Comparison of ENCODE assay signal across 19 cellular contexts in genomic region chr3:50137567-50137966, GRCh38. TPM values are rescaled to one million over a fixed set of nuclear protein-coding genes. Genes with fewer than 3 reads are reported as not detected.
DNase-seq lines count a peak whose midpoint lies in the region; ATAC-seq and TF ChIP-seq lines count a peak whose summit lies in the region.
"Had no signal": no experiment of that assay in that cellular context is flagged by ENCODE, and none has a peak within 500 bp of the region (broad histone marks: within the 10 kb centered on the region; RNA-seq: fewer than 3 reads in every experiment).

No MANE protein-coding gene starts in this region.

- H4K8ac ChIP-seq in mesendoderm (ENCODE audit: low read depth, low read length) = no peak overlapping the region

- H3K4ac ChIP-seq in mesendoderm (ENCODE audit: low read depth, low read length) = peak overlapping the region; percentile 25

- no peaks in the 10 kb centered on the region for H3K27me3 Mint-ChIP-seq in stimulated activated naive CD8-positive, alpha-beta T cell treated with anti-CD3 and anti-CD28 coated beads, Interleukin-15, Interleukin-2, amounts not matched to agents 100 ng/mL and 50 ng/mL, for 24 hours
- H3K27me3 Mint-ChIP-seq: CD4-positive, alpha-beta T cell had no signal

- H2BK5ac ChIP-seq in mesendoderm (ENCODE audit: low read length) = peak overlapping the region; percentile 100

- H3K27ac ChIP-seq in WERI-Rb-1 (peak overlapping the region; percentile 98), mesendoderm (ENCODE audit: low read depth, low read length) (no peak overlapping the region)
- H3K27ac ChIP-seq: HL-60 had no signal

- DNase-seq in stimulated activated naive CD8-positive, alpha-beta T cell treated with anti-CD3 and anti-CD28 coated beads, Interleukin-15, Interleukin-2, amounts not matched to agents 100 U/mL and 50 U/mL, for 24 hours = no peak
- DNase-seq in WERI-Rb-1 (no peak), mesendoderm (no peak), activated T-cell treated with anti-CD3 and anti-CD28 coated beads for 4 hours (no peak), GM10266 (ENCODE audit: extremely low spot score) (no peak)
- DNase-seq in activated CD8-positive, alpha-beta memory T cell treated with anti-CD3 and anti-CD28 coated beads for 24 hours = no peak
- DNase-seq: AML-193; Calu3; CD4-positive, alpha-beta T cell; DMS79; KG1; NCI-H1092 treated with DMSO at 0.1 percent for 48 hours; NCI-H187 treated with DMSO at 0.1 percent for 48 hours; NCI-H2171; NCI-H446 treated with DMSO at 0.1 percent for 48 hours; SIG-M5 had no signal

- H3K36me3 ChIP-seq in WERI-Rb-1 = peaks cover 9% of the 10 kb centered on the region
- H3K36me3 ChIP-seq in mesendoderm (ENCODE audit: control insufficient read depth, insufficient read depth, low read length) = no peaks in the 10 kb centered on the region

- peaks cover 10% of the 10 kb centered on the region for H3K4me1 Mint-ChIP-seq in stimulated activated naive CD8-positive, alpha-beta T cell treated with anti-CD3 and anti-CD28 coated beads, Interleukin-15, Interleukin-2, amounts not matched to agents 100 ng/mL and 50 ng/mL, for 24 hours (ENCODE audit: low read depth)

- TF ChIP-seq CTCF in WERI-Rb-1 (IDR thresholded peaks at IDR 0.05; ENCODE audit: low read depth, low read length) (no peak), GM10266 (IDR thresholded peaks at IDR 0.05; ENCODE audit: control insufficient read depth, insufficient read depth, low read depth, missing control alignments) (no peak)

- no CpG with 5 or more reads among the region's 6 CpGs for WGBS in mesendoderm (ENCODE audit: extremely low coverage, insufficient coverage, low lambda C conversion rate)

- H3K79me1 ChIP-seq in mesendoderm (ENCODE audit: low read length) = no peaks in the 10 kb centered on the region

- peak overlapping the region; percentile 99 for H2AK5ac ChIP-seq in mesendoderm (ENCODE audit: low read length)

- no peak overlapping the region for H3K4me3 Mint-ChIP-seq in stimulated activated naive CD8-positive, alpha-beta T cell treated with anti-CD3 and anti-CD28 coated beads, Interleukin-15, Interleukin-2, amounts not matched to agents 100 ng/mL and 50 ng/mL, for 24 hours
- H3K4me3 Mint-ChIP-seq: CD4-positive, alpha-beta T cell had no signal

- no peaks in the 10 kb centered on the region for H3K9me3 Mint-ChIP-seq in stimulated activated naive CD8-positive, alpha-beta T cell treated with anti-CD3 and anti-CD28 coated beads, Interleukin-15, Interleukin-2, amounts not matched to agents 100 ng/mL and 50 ng/mL, for 24 hours
- H3K9me3 Mint-ChIP-seq: CD4-positive, alpha-beta T cell had no signal

- H3K79me2 ChIP-seq in mesendoderm (ENCODE audit: control insufficient read depth, insufficient read depth, low read length) = no peaks in the 10 kb centered on the region

- peak overlapping the region; percentile 46 for H3K18ac ChIP-seq in mesendoderm (ENCODE audit: low read length)

- H2BK15ac ChIP-seq in mesendoderm (replicated peaks; ENCODE audit: low read depth) = no peak overlapping the region

- H3K36me3 Mint-ChIP-seq in stimulated activated naive CD8-positive, alpha-beta T cell treated with anti-CD3 and anti-CD28 coated beads, Interleukin-15, Interleukin-2, amounts not matched to agents 100 ng/mL and 50 ng/mL, for 24 hours (ENCODE audit: low read depth) = no peaks in the 10 kb centered on the region

- no peak for ATAC-seq in stimulated activated naive CD8-positive, alpha-beta T cell treated with anti-CD3 and anti-CD28 coated beads, Interleukin-15, Interleukin-2, amounts not matched to agents 100 U/mL and 50 U/mL, for 24 hours
- ATAC-seq in GM18519 (IDR thresholded peaks at IDR 0.05; ENCODE audit: low FRiP score, unreplicated experiment) = no peak

- peak overlapping the region; percentile 78 for H3K9ac ChIP-seq in mesendoderm (ENCODE audit: low read length)

- H3K27me3 ChIP-seq in WERI-Rb-1 (ENCODE audit: insufficient read depth, low read depth, severe bottlenecking) (no peaks in the 10 kb centered on the region), mesendoderm (ENCODE audit: insufficient read depth, low read length, poor library complexity) (no peaks in the 10 kb centered on the region)

- H3K4me2 ChIP-seq in mesendoderm (ENCODE audit: low read length) = no peak overlapping the region

- H3K56ac ChIP-seq in mesendoderm (ENCODE audit: low read length) = peak overlapping the region; percentile 77

- peaks cover 29% of the 10 kb centered on the region for H3K4me1 ChIP-seq in mesendoderm (ENCODE audit: control insufficient read depth, low read depth, low read length)

- no peak overlapping the region for H4K5ac ChIP-seq in mesendoderm (ENCODE audit: low read length)

- H3K9me3 ChIP-seq in WERI-Rb-1 (ENCODE audit: severe bottlenecking) = no peaks in the 10 kb centered on the region

- H2BK120ac ChIP-seq in mesendoderm (ENCODE audit: low read depth, low read length) = peak overlapping the region; percentile 39

- H3K27ac Mint-ChIP-seq in stimulated activated naive CD8-positive, alpha-beta T cell treated with anti-CD3 and anti-CD28 coated beads, Interleukin-15, Interleukin-2, amounts not matched to agents 100 ng/mL and 50 ng/mL, for 24 hours = peak overlapping the region; percentile 37
- H3K27ac Mint-ChIP-seq: CD4-positive, alpha-beta T cell had no signal

- H3K4me3 ChIP-seq in WERI-Rb-1 (ENCODE audit: low read depth, low read length) = no peak overlapping the region
- H3K4me3 ChIP-seq in mesendoderm (ENCODE audit: low read length) = no peak overlapping the region

- H3K23ac ChIP-seq in mesendoderm (ENCODE audit: low read length) = peak overlapping the region; percentile 3

RNA-seq across cellular contexts. Expression of gene SEMA3F, which starts 17.6 kb away (rescaled TPM):
- 24.7 TPM for polyA plus RNA-seq in mesendoderm (2013, experiment 1 of 2)
- 23.0 TPM for polyA plus RNA-seq in mesendoderm (2013, experiment 2 of 2)

RNA-seq across cellular contexts. Expression of gene RBM5, which starts 48.8 kb away (rescaled TPM):
- 49.1 TPM for polyA plus RNA-seq in mesendoderm (2013, experiment 1 of 2)
- polyA plus RNA-seq in mesendoderm (2013, experiment 2 of 2) = 46.8 TPM

RNA-seq across cellular contexts. Expression of gene GNAT1, which starts 53.8 kb away (rescaled TPM):
- 0.04 TPM for polyA plus RNA-seq in mesendoderm (2013, experiment 1 of 2)
- polyA plus RNA-seq in mesendoderm (2013, experiment 2 of 2) = 0.01 TPM
